ENCODE assay signal across 15 cellular contexts in genomic region chr14:71229875-71230274, GRCh38.
DNase-seq lines count a peak whose midpoint lies in the region; ATAC-seq and TF ChIP-seq lines count a peak whose summit lies in the region.
"Had no signal": no experiment of that assay in that cellular context is flagged by ENCODE, and none has a peak within 500 bp of the region (broad histone marks: within the 10 kb centered on the region; RNA-seq: fewer than 3 reads in every experiment).

No MANE protein-coding gene starts in this region.

- no peaks in the 10 kb centered on the region for H3K4me1 ChIP-seq in lower lobe of right lung

- H3K4me1 Mint-ChIP-seq in endothelial cell (ENCODE audit: unreplicated experiment) (peaks cover 4% of the 10 kb centered on the region), progenitor cell of endocrine pancreas (ENCODE audit: low read depth) (peaks cover 15% of the 10 kb centered on the region)
- no peaks in the 10 kb centered on the region for H3K4me1 Mint-ChIP-seq in CD4-positive, alpha-beta T cell (ENCODE audit: low read depth)

- H3K27ac ChIP-seq in CD4-positive, alpha-beta T cell (ENCODE audit: low read depth, low read length) = no peak overlapping the region
- H3K27ac ChIP-seq in lower lobe of right lung = no peak overlapping the region

- H3K9me3 Mint-ChIP-seq in endothelial cell (ENCODE audit: unreplicated experiment) = no peaks in the 10 kb centered on the region
- H3K9me3 Mint-ChIP-seq in progenitor cell of endocrine pancreas (ENCODE audit: low read depth) = peaks cover 5% of the 10 kb centered on the region
- H3K9me3 Mint-ChIP-seq in CD4-positive, alpha-beta T cell = no peaks in the 10 kb centered on the region
- H3K9me3 Mint-ChIP-seq: CD8-positive, alpha-beta T cell had no signal

- H3K36me3 ChIP-seq in lower lobe of right lung = no peaks in the 10 kb centered on the region

- H3K27me3 Mint-ChIP-seq in endothelial cell (ENCODE audit: unreplicated experiment) (peaks cover 5% of the 10 kb centered on the region), progenitor cell of endocrine pancreas (no peaks in the 10 kb centered on the region)
- H3K27me3 Mint-ChIP-seq in CD4-positive, alpha-beta T cell = no peaks in the 10 kb centered on the region

- H3K27ac Mint-ChIP-seq in endothelial cell (ENCODE audit: unreplicated experiment) (peak overlapping the region; percentile 11), progenitor cell of endocrine pancreas (peak overlapping the region; percentile 80)
- no peak overlapping the region for H3K27ac Mint-ChIP-seq in CD4-positive, alpha-beta T cell
- H3K27ac Mint-ChIP-seq: CD8-positive, alpha-beta T cell had no signal

- no peak for ATAC-seq in CD4-positive, alpha-beta T cell (ENCODE audit: poor library complexity)
- no peak for ATAC-seq in lower lobe of right lung
- ATAC-seq: CD8-positive, alpha-beta T cell had no signal

- DNase-seq in astrocyte of the hippocampus (ENCODE audit: low read depth, low spot score) = peak; percentile 32
- DNase-seq in endothelial cell (ENCODE audit: low spot score) = no peak
- DNase-seq in progenitor cell of endocrine pancreas (ENCODE audit: low spot score, unreplicated experiment) = no peak
- DNase-seq in CD4-positive, alpha-beta T cell = no peak
- no peak for DNase-seq in DMS153 treated with DMSO at 0.1 percent for 48 hours (lab: John Stamatoyannopoulos, UW; ENCODE audit: unreplicated experiment)
- DNase-seq in lower lobe of right lung = no peak
- DNase-seq: C1 segment of cervical spinal cord; Caco-2; CD8-positive, alpha-beta T cell; DMS153; DMS79; EL; GDM1; H7; HCEC 1CT had no signal

- no peak overlapping the region for H3K4me3 Mint-ChIP-seq in endothelial cell (ENCODE audit: unreplicated experiment)
- H3K4me3 Mint-ChIP-seq in progenitor cell of endocrine pancreas (ENCODE audit: low read depth) = no peak overlapping the region
- H3K4me3 Mint-ChIP-seq in CD4-positive, alpha-beta T cell = no peak overlapping the region
- H3K4me3 Mint-ChIP-seq: CD8-positive, alpha-beta T cell had no signal

- no peak overlapping the region for H3K4me3 ChIP-seq in lower lobe of right lung

- POLR2A ChIA-PET in CD4-positive, alpha-beta T cell (lab: Charles Lee) = no interaction called here

- no peaks in the 10 kb centered on the region for H3K9me3 ChIP-seq in CD4-positive, alpha-beta T cell (ENCODE audit: control insufficient read depth, low read length)
- H3K9me3 ChIP-seq in lower lobe of right lung = no peaks in the 10 kb centered on the region
- H3K9me3 ChIP-seq: Caco-2 had no signal

- TF ChIP-seq CTCF in endothelial cell (IDR thresholded peaks at IDR 0.05; ENCODE audit: unreplicated experiment) (no peak), progenitor cell of endocrine pancreas (IDR thresholded peaks at IDR 0.05; ENCODE audit: unreplicated experiment) (no peak), lower lobe of right lung (IDR thresholded peaks at IDR 0.05) (no peak)
- no peak for TF ChIP-seq CTCF in CD4-positive, alpha-beta T cell (IDR thresholded peaks at IDR 0.05)

- CTCF ChIA-PET in CD4-positive, alpha-beta T cell (lab: Charles Lee) = no interaction called here

- H3K27me3 ChIP-seq in CD4-positive, alpha-beta T cell (ENCODE audit: control insufficient read depth, insufficient read depth, low read length) = no peaks in the 10 kb centered on the region
- H3K27me3 ChIP-seq in lower lobe of right lung (ENCODE audit: low read depth) = no peaks in the 10 kb centered on the region

- no peaks in the 10 kb centered on the region for H3K36me3 Mint-ChIP-seq in endothelial cell (ENCODE audit: low read depth, unreplicated experiment)
- peaks cover 3% of the 10 kb centered on the region for H3K36me3 Mint-ChIP-seq in progenitor cell of endocrine pancreas (ENCODE audit: insufficient read depth)
- no peaks in the 10 kb centered on the region for H3K36me3 Mint-ChIP-seq in CD4-positive, alpha-beta T cell (ENCODE audit: low read depth)
- H3K36me3 Mint-ChIP-seq: CD8-positive, alpha-beta T cell had no signal

- intact Hi-C loops in CD4-positive, alpha-beta T cell (cut with DNase I, micrococcal nuclease) = no loop called here
- intact Hi-C loops in lower lobe of right lung (cut with DNase I) = no loop called here
